ENCODE assay signal across 9 cellular contexts in genomic region chr11:36356201-36356600, GRCh38.
DNase-seq lines count a peak whose midpoint lies in the region; ATAC-seq, FAIRE-seq and TF ChIP-seq lines count a peak whose summit lies in the region.
"Had no signal": no experiment of that assay in that cellular context is flagged by ENCODE, and none has a peak within 500 bp of the region (broad histone marks: within the 10 kb centered on the region; RNA-seq: fewer than 3 reads in every experiment).

No MANE protein-coding gene starts in this region.

- H2AFZ ChIP-seq in astrocyte (ENCODE audit: low read depth, low read length) = no peak overlapping the region

- FAIRE-seq in astrocyte (lab: Jason Lieb, UNC) = no peak

- H3K9me3 ChIP-seq in astrocyte (ENCODE audit: insufficient read depth, low read depth, low read length) = no peaks in the 10 kb centered on the region
- H3K9me3 ChIP-seq in ascending aorta = no peaks in the 10 kb centered on the region
- H3K9me3 ChIP-seq in endodermal cell (ENCODE audit: control insufficient read depth, low read length) = no peaks in the 10 kb centered on the region

- intact Hi-C loops in ascending aorta (cut with DNase I) = no loop called here

- H3K27me3 Mint-ChIP-seq in astrocyte (ENCODE audit: low read depth, unreplicated experiment) (peaks cover 4% of the 10 kb centered on the region), endodermal cell (ENCODE audit: insufficient read depth) (peaks cover 62% of the 10 kb centered on the region)

- TF ChIP-seq CTCF in GM12864 (IDR thresholded peaks at IDR 0.05; ENCODE audit: low read depth, low read length, missing control alignments) = no peak
- TF ChIP-seq CTCF in astrocyte (IDR thresholded peaks at IDR 0.05; ENCODE audit: insufficient read depth, low read depth, low read length) = no peak
- no peak for TF ChIP-seq CTCF in ascending aorta (IDR thresholded peaks at IDR 0.05)
- no peak for TF ChIP-seq CTCF in endodermal cell (conservative IDR thresholded peaks at IDR 0.05)

- no peak overlapping the region for H3K27ac Mint-ChIP-seq in astrocyte (ENCODE audit: unreplicated experiment)
- H3K27ac Mint-ChIP-seq in endodermal cell = no peak overlapping the region

- WGBS in endodermal cell (ENCODE audit: insufficient coverage in 1 of 2, insufficient read length in 1 of 2), 2 experiments = 96 to 100% methylated on average over 1 to 2 of the region's 2 CpGs

- DNase-seq in GM12864 (ENCODE audit: low read depth) (peak; percentile 52), astrocyte (ENCODE audit: low read depth) (peak; percentile 18), ascending aorta (ENCODE audit: low spot score in 2 of 2) (no peak), middle frontal gyrus (ENCODE audit: extremely low spot score, low spot score) (no peak), endodermal cell (no peak)
- no peak for DNase-seq in activated CD4-positive, alpha-beta T cell treated with anti-CD3 and anti-CD28 coated beads for 48 hours

- peaks cover 10% of the 10 kb centered on the region for H3K4me1 ChIP-seq in astrocyte (ENCODE audit: insufficient read depth, low read length)
- no peaks in the 10 kb centered on the region for H3K4me1 ChIP-seq in ascending aorta
- H3K4me1 ChIP-seq in endodermal cell (ENCODE audit: control insufficient read depth, insufficient read depth, low read length) = peaks cover 7% of the 10 kb centered on the region

- H3K9me3 Mint-ChIP-seq in astrocyte (ENCODE audit: unreplicated experiment) = no peaks in the 10 kb centered on the region
- no peaks in the 10 kb centered on the region for H3K9me3 Mint-ChIP-seq in endodermal cell

- H3K27ac ChIP-seq in astrocyte (ENCODE audit: low read depth, low read length) = no peak overlapping the region
- no peak overlapping the region for H3K27ac ChIP-seq in ascending aorta
- no peak overlapping the region for H3K27ac ChIP-seq in endodermal cell (ENCODE audit: low read depth, low read length)
- H3K27ac ChIP-seq: cardiac muscle cell had no signal

- H3K36me3 ChIP-seq in astrocyte (ENCODE audit: insufficient read depth, low read length) = no peaks in the 10 kb centered on the region
- no peaks in the 10 kb centered on the region for H3K36me3 ChIP-seq in ascending aorta
- H3K36me3 ChIP-seq in endodermal cell (ENCODE audit: control insufficient read depth, insufficient read depth, low read length) = no peaks in the 10 kb centered on the region
- H3K36me3 ChIP-seq: cardiac muscle cell had no signal

- no peak overlapping the region for H3K4me2 ChIP-seq in astrocyte (ENCODE audit: low read length)

- H3K36me3 Mint-ChIP-seq in astrocyte (ENCODE audit: low read depth, unreplicated experiment) (no peaks in the 10 kb centered on the region), endodermal cell (ENCODE audit: low read depth) (no peaks in the 10 kb centered on the region)

- no peaks in the 10 kb centered on the region for H4K20me1 ChIP-seq in astrocyte (ENCODE audit: insufficient read depth, low read length)

- H3K4me3 ChIP-seq in GM12864 (ENCODE audit: low read depth, low read length) (no peak overlapping the region), astrocyte (ENCODE audit: insufficient read depth, low read depth, low read length) (no peak overlapping the region), ascending aorta (no peak overlapping the region), endodermal cell (ENCODE audit: low read length) (no peak overlapping the region)
- H3K4me3 ChIP-seq: cardiac muscle cell had no signal

- H3K27me3 ChIP-seq in astrocyte (ENCODE audit: insufficient read depth, low read length) (no peaks in the 10 kb centered on the region), ascending aorta (no peaks in the 10 kb centered on the region), endodermal cell (ENCODE audit: control insufficient read depth, insufficient read depth, low read length, poor library complexity, severe bottlenecking) (peaks cover 49% of the 10 kb centered on the region)

- ATAC-seq in GM19468 (IDR thresholded peaks at IDR 0.05; ENCODE audit: extremely low read depth, unreplicated experiment) (peak; percentile 47), HG03342 (IDR thresholded peaks at IDR 0.05; ENCODE audit: unreplicated experiment) (peak; percentile 55)

- H3K4me3 Mint-ChIP-seq in astrocyte (ENCODE audit: unreplicated experiment) = no peak overlapping the region
- no peak overlapping the region for H3K4me3 Mint-ChIP-seq in endodermal cell

- H3K9ac ChIP-seq in astrocyte (ENCODE audit: low read length) (no peak overlapping the region), endodermal cell (ENCODE audit: extremely low read depth, low read length, poor library complexity, severe bottlenecking) (no peak overlapping the region)

- H3K4me1 Mint-ChIP-seq in astrocyte (ENCODE audit: low read depth, unreplicated experiment) = peaks cover 19% of the 10 kb centered on the region
- H3K4me1 Mint-ChIP-seq in endodermal cell = peaks cover 12% of the 10 kb centered on the region

- no peaks in the 10 kb centered on the region for H3K79me2 ChIP-seq in astrocyte (ENCODE audit: insufficient read depth, low read length)

Comparison
In these comparisons a context has a peak if more than half of its experiments do, and no peak if none do; other contexts are left out.
1. DNase-seq: peak in GM12864 (single experiment) and astrocyte (single experiment); none in ascending aorta (0 of 2), middle frontal gyrus (single experiment), endodermal cell (single experiment) and activated CD4-positive, alpha-beta T cell treated with anti-CD3 and anti-CD28 coated beads for 48 hours (single experiment).